1 cellular context compared by ENCODE assay signal in genomic region chr5:149799119-149799623, GRCh38.
TF ChIP-seq lines count a peak whose summit lies in the region.

No MANE protein-coding gene starts in this region.

TF ChIP-seq in WTC11, 78 proteins besides CTCF, POLR2A, EP300 and RAD21 (continued from another document):
- no peak for TF ChIP-seq ZNF281 (CRISPR knock-in tag; IDR thresholded peaks at IDR 0.05)
